Comparison of ENCODE assay signal across 8 cellular contexts in the genomic region with DNA sequence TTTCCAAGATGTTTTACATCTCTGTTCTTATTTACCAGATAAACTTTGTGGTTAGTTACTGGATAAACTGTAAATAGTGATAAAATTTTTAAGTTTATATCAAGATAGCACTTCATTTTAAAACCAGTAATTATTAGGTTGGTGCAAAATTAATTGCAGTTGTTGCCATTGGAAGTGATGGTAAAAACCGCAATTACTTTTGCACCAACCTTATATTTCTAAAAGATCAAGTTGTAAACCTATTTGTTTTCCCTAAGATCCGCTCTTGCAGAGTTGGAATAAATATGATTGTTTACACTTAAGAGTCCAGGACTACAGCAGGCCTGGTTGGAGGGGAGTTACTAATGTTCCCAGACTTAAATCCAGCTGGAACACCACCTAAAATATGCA. TPM values are rescaled to one million over a fixed set of nuclear protein-coding genes. Genes with fewer than 3 reads are reported as not detected.
DNase-seq lines count a peak whose midpoint lies in the region; TF ChIP-seq lines count a peak whose summit lies in the region.

No MANE protein-coding gene starts in this region.

- no peak overlapping the region for H3K27ac Mint-ChIP-seq in activated naive CD4-positive, alpha-beta T cell treated with anti-CD3 and anti-CD28 coated beads for 36 hours
- H3K27ac Mint-ChIP-seq in dendritic cell treated with granulocyte-macrophage colony-stimulating factor and Interleukin-4, amounts not matched to agents 40 ng/mL and 50 ng/mL, for 4 days: no peak overlapping the region
- H3K27ac Mint-ChIP-seq in type B pancreatic cell: no peak overlapping the region

- peak overlapping the region; percentile 37 for H3K9ac ChIP-seq in mucosa of stomach (ENCODE audit: low read length)

- no peak overlapping the region for H3K4me3 ChIP-seq in mucosa of stomach (ENCODE audit: low read length)
- H3K4me3 ChIP-seq in thyroid gland (replicated peaks in 1 of 3): peak overlapping the region in 1 of 3 donors; percentile 38

- no peak overlapping the region for H3K27ac ChIP-seq in thyroid gland

- 15 to 21% methylated on average over 2 of the region's 2 CpGs for WGBS in thyroid gland, 2 donors

- H3K27me3 Mint-ChIP-seq in activated naive CD4-positive, alpha-beta T cell treated with anti-CD3 and anti-CD28 coated beads for 36 hours (ENCODE audit: low read depth): peaks cover 3% of the 10 kb centered on the region
- peaks cover 15% of the 10 kb centered on the region for H3K27me3 Mint-ChIP-seq in dendritic cell treated with granulocyte-macrophage colony-stimulating factor and Interleukin-4, amounts not matched to agents 40 ng/mL and 50 ng/mL, for 4 days
- H3K27me3 Mint-ChIP-seq in type B pancreatic cell: peaks cover 39% of the 10 kb centered on the region

- peak overlapping the region; percentile 68 for H3K4me3 Mint-ChIP-seq in activated naive CD4-positive, alpha-beta T cell treated with anti-CD3 and anti-CD28 coated beads for 36 hours
- H3K4me3 Mint-ChIP-seq in dendritic cell treated with granulocyte-macrophage colony-stimulating factor and Interleukin-4, amounts not matched to agents 40 ng/mL and 50 ng/mL, for 4 days: peak overlapping the region; percentile 86
- peak overlapping the region; percentile 90 for H3K4me3 Mint-ChIP-seq in type B pancreatic cell

- peaks cover 7% of the 10 kb centered on the region for H3K4me1 Mint-ChIP-seq in activated naive CD4-positive, alpha-beta T cell treated with anti-CD3 and anti-CD28 coated beads for 36 hours (ENCODE audit: low read depth)
- H3K4me1 Mint-ChIP-seq in dendritic cell treated with granulocyte-macrophage colony-stimulating factor and Interleukin-4, amounts not matched to agents 40 ng/mL and 50 ng/mL, for 4 days (ENCODE audit: low read depth): peaks cover 11% of the 10 kb centered on the region
- peaks cover 8% of the 10 kb centered on the region for H3K4me1 Mint-ChIP-seq in type B pancreatic cell (ENCODE audit: unreplicated experiment)

- H3K4me1 ChIP-seq in mucosa of stomach (ENCODE audit: control insufficient read depth, insufficient read depth, low read length) (peaks cover 8% of the 10 kb centered on the region), thyroid gland (peaks cover 0 to 4% of the 10 kb centered on the region in 2 donors)

- no peak for TF ChIP-seq POLR2A in thyroid gland (IDR thresholded peaks at IDR 0.05)

- H3K36me3 Mint-ChIP-seq in activated naive CD4-positive, alpha-beta T cell treated with anti-CD3 and anti-CD28 coated beads for 36 hours (ENCODE audit: low read depth): peaks cover 2% of the 10 kb centered on the region
- no peaks in the 10 kb centered on the region for H3K36me3 Mint-ChIP-seq in dendritic cell treated with granulocyte-macrophage colony-stimulating factor and Interleukin-4, amounts not matched to agents 40 ng/mL and 50 ng/mL, for 4 days (ENCODE audit: low read depth)
- H3K36me3 Mint-ChIP-seq in type B pancreatic cell: no peaks in the 10 kb centered on the region

- intact Hi-C loops in activated naive CD4-positive, alpha-beta T cell treated with anti-CD3 and anti-CD28 coated beads for 36 hours (cut with micrococcal nuclease): no loop called here
- intact Hi-C loops in dendritic cell treated with granulocyte-macrophage colony-stimulating factor and Interleukin-4, amounts not matched to agents 40 ng/mL and 50 ng/mL, for 4 days (cut with micrococcal nuclease): no loop called here
- intact Hi-C loops in posterior vena cava (cut with DNase I) (no loop called here), thyroid gland (cut with DNase I) (loop anchor here (10.0 kb wide), 1 partner anchor 119 kb away; no protein-coding TSS in a partner anchor)

- H3K9me3 ChIP-seq in mucosa of stomach (ENCODE audit: control insufficient read depth, low read length) (no peaks in the 10 kb centered on the region), thyroid gland (no peaks in the 10 kb centered on the region)

- H3K27me3 ChIP-seq in mucosa of stomach (ENCODE audit: control insufficient read depth, insufficient read depth, low read length) (peaks cover 40% of the 10 kb centered on the region), thyroid gland (no peaks in the 10 kb centered on the region)

- CTCF ChIA-PET in activated naive CD4-positive, alpha-beta T cell treated with anti-CD3 and anti-CD28 coated beads for 36 hours (lab: Charles Lee): interaction anchor here (0.8 to 1.4 kb wide), 3 partner anchors 26 to 152 kb away, joined by 3 read pairs; no protein-coding TSS in a partner anchor

- no peaks in the 10 kb centered on the region for H3K9me3 Mint-ChIP-seq in activated naive CD4-positive, alpha-beta T cell treated with anti-CD3 and anti-CD28 coated beads for 36 hours
- no peaks in the 10 kb centered on the region for H3K9me3 Mint-ChIP-seq in dendritic cell treated with granulocyte-macrophage colony-stimulating factor and Interleukin-4, amounts not matched to agents 40 ng/mL and 50 ng/mL, for 4 days
- no peaks in the 10 kb centered on the region for H3K9me3 Mint-ChIP-seq in type B pancreatic cell

- TF ChIP-seq CTCF in type B pancreatic cell (conservative IDR thresholded peaks at IDR 0.05) (no peak), thyroid gland (IDR thresholded peaks at IDR 0.05) (no peak)

- H3K36me3 ChIP-seq in mucosa of stomach (ENCODE audit: control insufficient read depth, insufficient read depth, low read length) (no peaks in the 10 kb centered on the region), thyroid gland (no peaks in the 10 kb centered on the region)

- DNase-seq in activated naive CD4-positive, alpha-beta T cell treated with anti-CD3 and anti-CD28 coated beads for 36 hours: no peak
- DNase-seq in activated naive CD4-positive, alpha-beta T cell treated with anti-CD3 and anti-CD28 coated beads, Interleukin-2, amount 50 U/mL, for 16 hours: no peak
- no peak for DNase-seq in type B pancreatic cell (ENCODE audit: extremely low spot score, unreplicated experiment)
- no peak for DNase-seq in posterior vena cava (ENCODE audit: low spot score)
- DNase-seq in thyroid gland: no peak
- DNase-seq in stimulated activated CD4-positive, alpha-beta T cell treated with anti-CD3 and anti-CD28 coated beads, Interleukin-4, amount 100 ng/mL, for 1 hour: no peak

RNA-seq across cellular contexts. Expression of a gene that starts 0.5 kb away (rescaled TPM):
- total RNA-seq in activated naive CD4-positive, alpha-beta T cell treated with anti-CD3 and anti-CD28 coated beads for 36 hours: under 1 TPM; 0.45 to 0.79 TPM
- 6.4 and 10.3 TPM in 2 replicates for total RNA-seq in type B pancreatic cell (ENCODE audit: low replicate concordance)
- total RNA-seq in posterior vena cava: 100 to 1,000 TPM; 212 to 333 TPM
- total RNA-seq in thyroid gland: 100 to 1,000 TPM in 1 of 4 donors, 10 to 100 TPM in 3; 47.2 to 144 (median 69.8) TPM

RNA-seq across cellular contexts. Expression of a gene that starts 59.3 kb away (rescaled TPM):
- total RNA-seq in activated naive CD4-positive, alpha-beta T cell treated with anti-CD3 and anti-CD28 coated beads for 36 hours: 10 to 100 TPM; 39.7 to 40.0 TPM
- total RNA-seq in type B pancreatic cell (ENCODE audit: low replicate concordance): 5.5 and 19.9 TPM in 2 replicates
- 1 to 10 TPM; 2.3 to 2.7 TPM for total RNA-seq in posterior vena cava
- total RNA-seq in thyroid gland: 1 to 10 TPM; 1.6 to 5.2 (median 3.2) TPM
